ENCODE assay signal across 1 cellular context in the genomic region with DNA sequence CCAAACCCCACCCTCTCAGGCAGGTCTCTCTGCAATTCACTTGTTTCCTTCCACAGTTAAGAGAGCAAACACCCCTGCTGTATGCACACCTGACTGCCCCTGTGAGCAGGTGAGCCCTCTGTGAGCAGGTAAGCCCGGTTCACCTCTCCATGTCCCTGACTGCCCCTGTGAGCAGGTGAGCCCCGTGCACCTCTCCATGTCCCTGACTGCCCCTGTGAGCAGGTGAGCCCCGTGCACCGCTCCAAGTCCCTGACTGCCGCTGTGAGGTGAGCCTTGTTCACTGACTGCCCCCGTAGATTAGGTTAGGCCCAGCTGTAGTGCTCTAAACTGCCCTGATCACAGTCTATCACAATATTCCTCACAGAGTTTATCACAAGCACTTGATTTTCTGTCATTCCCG.
TF ChIP-seq lines count a peak whose summit lies in the region.

No MANE protein-coding gene starts in this region.

TF ChIP-seq in H1, 55 proteins besides CTCF, POLR2A, EP300 and RAD21:
- TF ChIP-seq KDM1A (IDR thresholded peaks at IDR 0.05; ENCODE audit: borderline replicate concordance, low read length), result no peak
- TF ChIP-seq, protein P1, sequence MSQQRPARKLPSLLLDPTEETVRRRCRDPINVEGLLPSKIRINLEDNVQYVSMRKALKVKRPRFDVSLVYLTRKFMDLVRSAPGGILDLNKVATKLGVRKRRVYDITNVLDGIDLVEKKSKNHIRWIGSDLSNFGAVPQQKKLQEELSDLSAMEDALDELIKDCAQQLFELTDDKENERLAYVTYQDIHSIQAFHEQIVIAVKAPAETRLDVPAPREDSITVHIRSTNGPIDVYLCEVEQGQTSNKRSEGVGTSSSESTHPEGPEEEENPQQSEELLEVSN (IDR thresholded peaks at IDR 0.05), result no peak
- no peak for TF ChIP-seq NRF1 (IDR thresholded peaks at IDR 0.05; ENCODE audit: low read depth, low read length)
